In the genomic region with DNA sequence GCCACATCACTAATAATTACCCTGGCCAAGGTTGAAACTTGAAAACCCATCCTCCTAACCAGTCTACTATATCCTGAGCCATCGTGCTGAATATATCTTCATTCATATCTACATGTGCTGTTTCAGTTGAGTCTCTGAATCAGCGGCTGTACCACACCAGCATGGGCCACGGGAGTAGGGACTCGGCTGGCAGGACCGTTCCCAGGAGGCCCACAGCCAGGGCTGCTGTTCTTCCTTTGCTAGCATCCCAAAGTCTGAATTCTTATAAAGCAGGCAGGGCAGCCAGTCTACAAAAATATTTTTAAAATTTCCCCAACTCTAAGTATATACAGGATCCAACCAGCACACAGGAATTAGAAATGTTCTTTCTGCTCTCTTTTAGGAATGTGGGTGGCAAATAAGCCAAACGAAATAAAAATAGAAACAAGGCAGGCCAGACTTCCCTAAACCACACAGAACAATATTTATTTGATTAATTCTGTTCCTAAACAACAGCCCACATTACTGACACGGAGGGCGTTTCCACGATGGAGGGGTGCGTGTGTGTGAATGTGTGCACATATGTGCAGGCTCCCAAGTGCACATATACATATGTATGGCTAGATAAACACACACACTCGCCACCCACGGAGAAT, we compare ENCODE assay signal across 19 cellular contexts. TPM values are rescaled to one million over a fixed set of nuclear protein-coding genes. Genes with fewer than 3 reads are reported as not detected.
DNase-seq lines count a peak whose midpoint lies in the region; ATAC-seq and TF ChIP-seq lines count a peak whose summit lies in the region.
"Had no signal": no experiment of that assay in that cellular context is flagged by ENCODE, and none has a peak within 500 bp of the region (broad histone marks: within the 10 kb centered on the region; RNA-seq: fewer than 3 reads in every experiment).

No MANE protein-coding gene starts in this region.

- H3K4me1 ChIP-seq in ovary (ENCODE audit: insufficient read depth) (peaks cover 37% of the 10 kb centered on the region), tibial nerve (peaks cover 2 to 60% (median 49%) of the 10 kb centered on the region in 4 donors)

- ATAC-seq in GM18909 (IDR thresholded peaks at IDR 0.05; ENCODE audit: poor library complexity, unreplicated experiment) (no peak), HG02642 (IDR thresholded peaks at IDR 0.05; ENCODE audit: poor library complexity, unreplicated experiment) (no peak)
- ATAC-seq: activated CD4-positive, alpha-beta T cell treated with anti-CD3 and anti-CD28 coated beads for 36 hours; CD8-positive, alpha-beta T cell; naive thymus-derived CD4-positive, alpha-beta T cell had no signal

- peak overlapping the region; percentile 81 for H3K27ac ChIP-seq in angular gyrus (ENCODE audit: low read depth, low read length)
- peak overlapping the region; percentile 57 to 72 for H3K27ac ChIP-seq in ovary
- H3K27ac ChIP-seq in tibial nerve, result peak overlapping the region; percentile 19 to 76 (median 48)

- H3K27me3 ChIP-seq in ovary (no peaks in the 10 kb centered on the region), tibial nerve (no peaks in the 10 kb centered on the region)
- H3K27me3 ChIP-seq: MG63, Peyer's patch had no signal

- WGBS in ovary, 3 donors, result 5 to 15% (median 5%) methylated on average over 12 of the region's 12 CpGs
- 25 to 40% methylated on average over 12 of the region's 12 CpGs for WGBS in tibial nerve, 2 donors

- intact Hi-C loops in ovary (cut with DNase I), result loop anchor here (2.0 to 5.0 kb wide), 4 partner anchors 97 to 198 kb away; a partner anchor contains a TSS

- no peak for TF ChIP-seq CTCF in ovary (IDR thresholded peaks at IDR 0.05)
- no peak for TF ChIP-seq CTCF in tibial nerve (IDR thresholded peaks at IDR 0.05)

- no peak overlapping the region for H3K4me3 ChIP-seq in ovary
- no peak overlapping the region for H3K4me3 ChIP-seq in tibial nerve
- H3K4me3 ChIP-seq: MG63, Peyer's patch had no signal

- TF ChIP-seq POLR2A in ovary (IDR thresholded peaks at IDR 0.05) (no peak), tibial nerve (IDR thresholded peaks at IDR 0.05) (no peak)

- peak; percentile 36 for DNase-seq in fibroblast of gingiva (ENCODE audit: low read depth)
- no peak for DNase-seq in ovary
- no peak for DNase-seq in tibial nerve (ENCODE audit: low spot score in 2 of 2)
- DNase-seq in dedifferentiated amniotic fluid mesenchymal stem cell (ENCODE audit: extremely low spot score), result no peak
- DNase-seq in RPMI8226, result no peak
- DNase-seq: activated CD4-positive, alpha-beta T cell treated with anti-CD3 and anti-CD28 coated beads for 36 hours; CD8-positive, alpha-beta T cell; islet precursor cell; MG63; naive thymus-derived CD4-positive, alpha-beta T cell; NCI-H2107; NCI-H774; Peyer's patch; retina; stimulated activated CD4-positive, alpha-beta T cell treated with anti-CD3 and anti-CD28 coated beads, Interleukin-2, amount 100 ng/mL, for 24 hours; T-helper 1 cell had no signal

- no peaks in the 10 kb centered on the region for H3K9me3 ChIP-seq in ovary
- H3K9me3 ChIP-seq in tibial nerve, result no peaks in the 10 kb centered on the region
- H3K9me3 ChIP-seq: MG63, Peyer's patch had no signal

- TF ChIP-seq EP300 in ovary (IDR thresholded peaks at IDR 0.05), result no peak
- peak in 1 of 2 donors; percentile 38 for TF ChIP-seq EP300 in tibial nerve (IDR thresholded peaks at IDR 0.05)

- H3K36me3 ChIP-seq in ovary (no peaks in the 10 kb centered on the region), tibial nerve (no peaks in the 10 kb centered on the region)
- H3K36me3 ChIP-seq: MG63, Peyer's patch had no signal

RNA-seq across cellular contexts. Expression of a gene that starts 42.8 kb away (rescaled TPM):
- total RNA-seq in ovary (1 to 10 TPM in 3 of 7 donors, under 1 TPM in 4; 0.23 to 2.3 (median 0.95) TPM), tibial nerve (1 to 10 TPM in 1 of 4 donors, not detected in 3; 2.7 TPM)
- 1 to 10 TPM in 1 of 2 donors, not detected in 1; 1.0 TPM for polyA plus RNA-seq in ovary
- total RNA-seq: activated CD4-positive, alpha-beta T cell treated with anti-CD3 and anti-CD28 coated beads for 36 hours; CD8-positive, alpha-beta T cell; naive thymus-derived CD4-positive, alpha-beta T cell had no signal
- polyA plus RNA-seq: naive thymus-derived CD4-positive, alpha-beta T cell had no signal
